In genomic region chr1:165228676-165229075, GRCh38 we compare ENCODE assay signal across 1 cellular context.
A peak's percentile ranks its signal among the peaks of the same experiment; 100 is the strongest.
TF ChIP-seq lines count a peak whose summit lies in the region.

No MANE protein-coding gene starts in this region.

TF ChIP-seq in K562, 482 proteins besides CTCF, POLR2A, EP300 and RAD21 (continued from another document and continues in another):
- no peak for TF ChIP-seq ZFPM2 (CRISPR knock-in tag; IDR thresholded peaks at IDR 0.05)
- TF ChIP-seq ZNF551 (CRISPR knock-in tag; IDR thresholded peaks at IDR 0.05): no peak
- no peak for TF ChIP-seq SIN3B (IDR thresholded peaks at IDR 0.05; ENCODE audit: low read depth)
- TF ChIP-seq FOS (IDR thresholded peaks at IDR 0.05; ENCODE audit: extremely low read depth, insufficient read length): no peak
- TF ChIP-seq GABPB2 (CRISPR knock-in tag; conservative IDR thresholded peaks at IDR 0.05): no peak
- peak; percentile 68 for TF ChIP-seq CEBPG (CRISPR knock-in tag; IDR thresholded peaks at IDR 0.05)
- TF ChIP-seq CEBPG (tag; conservative IDR thresholded peaks at IDR 0.05 in 1 of 2, IDR thresholded peaks at IDR 0.05 in 1 of 2): peak; percentile 81 to 95
- TF ChIP-seq BRF1 (IDR thresholded peaks at IDR 0.05; ENCODE audit: borderline replicate concordance, extremely low read depth, insufficient read length): no peak
- TF ChIP-seq MYC (IDR thresholded peaks at IDR 0.05; ENCODE audit: low read depth, low read length): peak; percentile 50; the same call in 1 of the 2 replicates
- no peak for TF ChIP-seq MYC (CRISPR knock-in tag; IDR thresholded peaks at IDR 0.05; ENCODE audit: borderline replicate concordance, low read depth)
- no peak for TF ChIP-seq ELK1 (CRISPR knock-in tag; IDR thresholded peaks at IDR 0.05)
- TF ChIP-seq ZNF583 (CRISPR knock-in tag; IDR thresholded peaks at IDR 0.05): no peak
- no peak for TF ChIP-seq FOXK1 (CRISPR knock-in tag; IDR thresholded peaks at IDR 0.05; ENCODE audit: borderline replicate concordance)
- TF ChIP-seq CAMTA2 (CRISPR knock-in tag; conservative IDR thresholded peaks at IDR 0.05): no peak
- TF ChIP-seq ZNF395 (CRISPR knock-in tag; IDR thresholded peaks at IDR 0.05): peak; percentile 92
- TF ChIP-seq JUND (IDR thresholded peaks at IDR 0.05; ENCODE audit: borderline replicate concordance, low read depth, low read length): no peak
- peak; percentile 36; the same call in 1 of the 3 replicates for TF ChIP-seq JUND (tag; IDR thresholded peaks at IDR 0.05; ENCODE audit: borderline replicate concordance, low read depth, low read length)
- TF ChIP-seq MLX (CRISPR knock-in tag; conservative IDR thresholded peaks at IDR 0.05): no peak
- peak; percentile 86; the same call in 1 of the 2 replicates for TF ChIP-seq SPI1 (IDR thresholded peaks at IDR 0.05; ENCODE audit: borderline replicate concordance, low read depth, low read length)
- TF ChIP-seq ZKSCAN1 (IDR thresholded peaks at IDR 0.05; ENCODE audit: low read depth, low read length): no peak
- TF ChIP-seq TOE1 (IDR thresholded peaks at IDR 0.05; ENCODE audit: borderline replicate concordance): no peak
- no peak for TF ChIP-seq TOE1 (CRISPR knock-in tag; IDR thresholded peaks at IDR 0.05; ENCODE audit: borderline replicate concordance, low read depth)
- TF ChIP-seq ETS2 (tag; IDR thresholded peaks at IDR 0.05; ENCODE audit: borderline replicate concordance, poor library complexity, severe bottlenecking): no peak
- TF ChIP-seq AFF1 (IDR thresholded peaks at IDR 0.05; ENCODE audit: low read depth in 1 of 2, partially characterized antibody in 2 of 2): peak in 1 of 2 experiments; percentile 71
- no peak for TF ChIP-seq MYNN (IDR thresholded peaks at IDR 0.05)
- TF ChIP-seq MYNN (CRISPR knock-in tag; IDR thresholded peaks at IDR 0.05): no peak
- no peak for TF ChIP-seq SMARCE1 (IDR thresholded peaks at IDR 0.05)
- peak in 1 of 2 experiments; percentile 74; a peak in 2 of 4 replicates for TF ChIP-seq ZNF639 (CRISPR knock-in tag; conservative IDR thresholded peaks at IDR 0.05 in 1 of 2, IDR thresholded peaks at IDR 0.05 in 1 of 2)
- TF ChIP-seq ZNF717 (CRISPR knock-in tag; IDR thresholded peaks at IDR 0.05): no peak
- TF ChIP-seq SIX5 (IDR thresholded peaks at IDR 0.05; ENCODE audit: borderline replicate concordance in 1 of 2, insufficient read depth in 1 of 2, low read depth in 1 of 2, low read length in 2 of 2): no peak
- TF ChIP-seq ETV5 (CRISPR knock-in tag; IDR thresholded peaks at IDR 0.05; ENCODE audit: low read depth): no peak
- no peak for TF ChIP-seq HNRNPLL (IDR thresholded peaks at IDR 0.05; ENCODE audit: low read depth, low read length, poor library complexity, severe bottlenecking)
- TF ChIP-seq MNT (conservative IDR thresholded peaks at IDR 0.05): peak in 1 of 2 experiments; percentile 66; a peak in 2 of 4 replicates
- TF ChIP-seq E2F3 (CRISPR knock-in tag; IDR thresholded peaks at IDR 0.05): no peak
- TF ChIP-seq PRMT5 (CRISPR knock-in tag; IDR thresholded peaks at IDR 0.05): no peak
- TF ChIP-seq CCNT2 (IDR thresholded peaks at IDR 0.05; ENCODE audit: borderline replicate concordance, extremely low read depth, insufficient read length, low read depth, low read length): no peak
- no peak for TF ChIP-seq HMBOX1 (IDR thresholded peaks at IDR 0.05)
- no peak for TF ChIP-seq CGGBP1 (CRISPR knock-in tag; IDR thresholded peaks at IDR 0.05)
- TF ChIP-seq VEZF1 (CRISPR knock-in tag; IDR thresholded peaks at IDR 0.05): 0 out of 2 replicates have a peak, but pooled peaks have one; percentile 31
- TF ChIP-seq KDM5B (IDR thresholded peaks at IDR 0.05; ENCODE audit: insufficient replicate concordance, low read depth, low read length): no peak
- no peak for TF ChIP-seq RNF2 (IDR thresholded peaks at IDR 0.05)
- no peak for TF ChIP-seq HDAC1 (IDR thresholded peaks at IDR 0.05)
- TF ChIP-seq C11orf30 (IDR thresholded peaks at IDR 0.05; ENCODE audit: low read depth): peak; percentile 30; the same call in 1 of the 2 replicates
- TF ChIP-seq NELFE (IDR thresholded peaks at IDR 0.05; ENCODE audit: insufficient read depth, insufficient read length): no peak
- no peak for TF ChIP-seq ILF3 (IDR thresholded peaks at IDR 0.05; ENCODE audit: borderline replicate concordance)
- TF ChIP-seq MXI1 (IDR thresholded peaks at IDR 0.05; ENCODE audit: low read depth, low read length): no peak
- TF ChIP-seq SMAD4 (CRISPR knock-in tag; conservative IDR thresholded peaks at IDR 0.05): peak; percentile 86
- no peak for TF ChIP-seq KLF10 (CRISPR knock-in tag; IDR thresholded peaks at IDR 0.05)
- TF ChIP-seq GABPA (tag; conservative IDR thresholded peaks at IDR 0.05; ENCODE audit: low read depth): no peak
- no peak for TF ChIP-seq TRIM28 (IDR thresholded peaks at IDR 0.05)
